ENCODE assay signal across 7 cellular contexts in genomic region chr2:73970850-73971471, GRCh38. TPM values are rescaled to one million over a fixed set of nuclear protein-coding genes. Genes with fewer than 3 reads are reported as not detected.
DNase-seq lines count a peak whose midpoint lies in the region; ATAC-seq, FAIRE-seq and TF ChIP-seq lines count a peak whose summit lies in the region.

No MANE protein-coding gene starts in this region.

- H2AFZ ChIP-seq in Loucy (ENCODE audit: low read length): no peak overlapping the region

- H3K36me3 ChIP-seq in Loucy (ENCODE audit: insufficient read depth, low read length) (no peaks in the 10 kb centered on the region), cardiac muscle cell (no peaks in the 10 kb centered on the region)

- peaks cover 12% of the 10 kb centered on the region; the same call in 1 of the 2 replicates for H3K79me2 ChIP-seq in Loucy (ENCODE audit: insufficient read depth, low read length)

- H4K20me1 ChIP-seq in Loucy (ENCODE audit: insufficient read depth, low read length, poor library complexity, severe bottlenecking): no peaks in the 10 kb centered on the region

- peak; percentile 44 for DNase-seq in activated CD4-positive, alpha-beta T cell treated with anti-CD3 and anti-CD28 coated beads, Interleukin-2, amount 50 U/mL, for 1 hour
- DNase-seq in cardiac muscle cell (ENCODE audit: low read depth in 1 of 2, low spot score in 1 of 2): peak; percentile 64 to 65
- peak; percentile 59 for DNase-seq in stimulated activated naive CD8-positive, alpha-beta T cell treated with anti-CD3 and anti-CD28 coated beads, Interleukin-15, Interleukin-2, amounts not matched to agents 100 U/mL and 50 U/mL, for 24 hours
- no peak for DNase-seq in HTR-8/SVneo (ENCODE audit: insufficient read length, low spot score)

- H3K4me3 ChIP-seq in Loucy (ENCODE audit: low read length, poor library complexity, severe bottlenecking) (peak overlapping the region; percentile 68), cardiac muscle cell (no peak overlapping the region)

- H3K9me2 ChIP-seq in Loucy (replicated peaks; ENCODE audit: low read depth, low read length): no peaks in the 10 kb centered on the region

- H3K9me3 ChIP-seq in Loucy (ENCODE audit: insufficient read depth, low read depth, low read length) (no peaks in the 10 kb centered on the region), cardiac muscle cell (ENCODE audit: low read depth) (no peaks in the 10 kb centered on the region)

- H3K27ac ChIP-seq in cardiac muscle cell: no peak overlapping the region

- peaks cover 80% of the 10 kb centered on the region for H3K4me1 ChIP-seq in Loucy (ENCODE audit: insufficient read depth, low read length, poor library complexity, severe bottlenecking)
- H3K4me1 ChIP-seq in cardiac muscle cell (ENCODE audit: low read depth): no peaks in the 10 kb centered on the region

- peaks cover 28% of the 10 kb centered on the region for H3F3A ChIP-seq in Loucy (ENCODE audit: low read depth)

- FAIRE-seq in HTR-8/SVneo (lab: Jason Lieb, UNC): no peak

- peak; percentile 35 for TF ChIP-seq POLR2A in GM18505 (IDR thresholded peaks at IDR 0.05; ENCODE audit: borderline replicate concordance, extremely low read depth, insufficient read depth, insufficient read length)

- H3K27me3 ChIP-seq in Loucy (ENCODE audit: insufficient read depth, low read length, poor library complexity, severe bottlenecking) (no peaks in the 10 kb centered on the region), cardiac muscle cell (peaks cover 5% of the 10 kb centered on the region)

- peak overlapping the region; percentile 70 for H3K9ac ChIP-seq in Loucy (ENCODE audit: low read depth, low read length, poor library complexity, severe bottlenecking)

- ATAC-seq in GM18505 (IDR thresholded peaks at IDR 0.05; ENCODE audit: unreplicated experiment): peak; percentile 69
- peak; percentile 85 for ATAC-seq in GM21786 (IDR thresholded peaks at IDR 0.05; ENCODE audit: unreplicated experiment)
- peak; percentile 70 for ATAC-seq in stimulated activated naive CD8-positive, alpha-beta T cell treated with anti-CD3 and anti-CD28 coated beads, Interleukin-15, Interleukin-2, amounts not matched to agents 100 U/mL and 50 U/mL, for 24 hours

- TF ChIP-seq CTCF in Loucy (conservative IDR thresholded peaks at IDR 0.05; ENCODE audit: low read length) (no peak), cardiac muscle cell (IDR thresholded peaks at IDR 0.05; ENCODE audit: low read depth, low read length) (no peak)

- H3K4me2 ChIP-seq in Loucy (ENCODE audit: low read depth, low read length, poor library complexity, severe bottlenecking): peak overlapping the region; percentile 93

RNA-seq across cellular contexts. Expression of gene TET3, which starts 13.7 kb away (rescaled TPM):
- 9.1 and 10.2 TPM in 2 replicates for total RNA-seq in cardiac muscle cell
- 1.6 and 2.9 TPM in 2 replicates for polyA plus RNA-seq in cardiac muscle cell

RNA-seq across cellular contexts. Expression of gene DGUOK, which starts 44.3 kb away (rescaled TPM):
- 51.9 and 68.9 TPM in 2 replicates for total RNA-seq in cardiac muscle cell
- 127 and 130 TPM in 2 replicates for polyA plus RNA-seq in cardiac muscle cell
